In the genomic region with DNA sequence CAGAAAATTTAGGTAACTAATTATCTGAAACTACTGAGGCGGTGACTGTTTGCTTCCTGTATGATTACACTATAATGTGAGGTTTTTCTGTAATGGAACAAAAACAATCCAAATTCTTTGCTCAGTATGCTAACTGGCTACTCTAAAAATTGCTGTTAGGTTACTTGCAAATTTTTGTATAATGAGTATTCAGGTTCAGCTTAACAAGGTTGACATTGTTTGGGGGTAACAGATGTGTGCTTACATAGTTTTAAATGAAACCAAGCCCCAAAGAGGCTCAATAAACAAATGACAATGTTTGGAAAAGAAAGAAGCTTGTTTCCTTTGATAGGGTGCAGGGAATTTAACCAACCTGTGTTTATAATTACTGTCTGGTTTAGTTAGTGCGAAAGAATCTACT, we compare ENCODE assay signal across 24 cellular contexts.
A peak's percentile ranks its signal among the peaks of the same experiment; 100 is the strongest.
DNase-seq lines count a peak whose midpoint lies in the region; TF ChIP-seq lines count a peak whose summit lies in the region.
"Had no signal": no experiment of that assay in that cellular context is flagged by ENCODE, and none has a peak within 500 bp of the region (broad histone marks: within the 10 kb centered on the region; RNA-seq: fewer than 3 reads in every experiment).

No MANE protein-coding gene starts in this region.

- H3K27ac ChIP-seq in adrenal gland: no peak overlapping the region
- H3K27ac ChIP-seq: body of pancreas, dorsolateral prefrontal cortex, heart left ventricle, neural progenitor cell, SK-N-MC had no signal

- H3K27me3 Mint-ChIP-seq in osteocyte (ENCODE audit: unreplicated experiment): no peaks in the 10 kb centered on the region
- H3K27me3 Mint-ChIP-seq: type B pancreatic cell had no signal

- peak overlapping the region; percentile 32 for H3K27ac Mint-ChIP-seq in osteocyte (ENCODE audit: unreplicated experiment)
- H3K27ac Mint-ChIP-seq: neural progenitor cell; stimulated activated naive CD8-positive, alpha-beta T cell treated with anti-CD3 and anti-CD28 coated beads, Interleukin-15, Interleukin-2, amounts not matched to agents 100 ng/mL and 50 ng/mL, for 24 hours; type B pancreatic cell had no signal

- no peak overlapping the region for H3K4me3 ChIP-seq in epithelial cell of proximal tubule (ENCODE audit: low read depth, low read length)
- no peak overlapping the region for H3K4me3 ChIP-seq in adrenal gland
- H3K4me3 ChIP-seq: body of pancreas, dorsolateral prefrontal cortex, heart left ventricle, neural progenitor cell, SK-N-MC had no signal

- H3K36me3 Mint-ChIP-seq in osteocyte (ENCODE audit: unreplicated experiment): peaks cover 2% of the 10 kb centered on the region
- H3K36me3 Mint-ChIP-seq: neural progenitor cell, type B pancreatic cell had no signal

- TF ChIP-seq POLR2A in adrenal gland (IDR thresholded peaks at IDR 0.05): no peak

- DNase-seq in ELR (ENCODE audit: low read depth) (peak; percentile 53), NCI-H69 (lab: John Stamatoyannopoulos, UW) (peak; percentile 0), epithelial cell of proximal tubule (ENCODE audit: low read depth) (peak; percentile 16), osteocyte (ENCODE audit: extremely low spot score, unreplicated experiment) (no peak), NAMALWA (ENCODE audit: low spot score) (no peak), adrenal gland (no peak), GM10248 (ENCODE audit: extremely low spot score) (no peak)
- no peak for DNase-seq in activated T-cell treated with anti-CD3 and anti-CD28 coated beads, Interleukin-2, amount 50 U/mL, for 48 hours
- DNase-seq: activated CD4-positive, alpha-beta T cell treated with anti-CD3 and anti-CD28 coated beads for 48 hours; activated CD8-positive, alpha-beta memory T cell treated with anti-CD3 and anti-CD28 coated beads, Interleukin-2, amount 50 U/mL, for 48 hours; body of pancreas; dorsolateral prefrontal cortex; heart left ventricle; islet precursor cell; MM.1S; NCI-H2029; NCI-H510A; OCI-M1; retina; stimulated activated CD4-positive, alpha-beta T cell treated with anti-CD3 and anti-CD28 coated beads, Interleukin-15, amount 100 ng/mL, for 24 hours had no signal

- no peaks in the 10 kb centered on the region for H3K27me3 ChIP-seq in adrenal gland
- H3K27me3 ChIP-seq: body of pancreas, dorsolateral prefrontal cortex, heart left ventricle, neural progenitor cell had no signal

- no peak overlapping the region for H3K4me3 Mint-ChIP-seq in osteocyte (ENCODE audit: unreplicated experiment)
- H3K4me3 Mint-ChIP-seq: neural progenitor cell; stimulated activated naive CD8-positive, alpha-beta T cell treated with anti-CD3 and anti-CD28 coated beads, Interleukin-15, Interleukin-2, amounts not matched to agents 100 ng/mL and 50 ng/mL, for 24 hours; type B pancreatic cell had no signal

- H3K4me1 Mint-ChIP-seq in osteocyte (ENCODE audit: unreplicated experiment): peaks cover 40% of the 10 kb centered on the region

- H3K36me3 ChIP-seq in adrenal gland (replicated peaks in 1 of 2): no peaks in the 10 kb centered on the region
- H3K36me3 ChIP-seq: heart left ventricle, neural progenitor cell had no signal

- no peak for TF ChIP-seq CTCF in epithelial cell of proximal tubule (conservative IDR thresholded peaks at IDR 0.05; ENCODE audit: low read depth, low read length)
- no peak for TF ChIP-seq CTCF in osteocyte (IDR thresholded peaks at IDR 0.05)
- TF ChIP-seq CTCF in adrenal gland (IDR thresholded peaks at IDR 0.05): no peak
- no peak for TF ChIP-seq CTCF in GM10248 (IDR thresholded peaks at IDR 0.05; ENCODE audit: control extremely low read depth, extremely low read depth, low read depth, missing control alignments)

- no peaks in the 10 kb centered on the region for H3K4me1 ChIP-seq in adrenal gland (replicated peaks in 1 of 2)
- H3K4me1 ChIP-seq: body of pancreas, heart left ventricle, neural progenitor cell had no signal

- H3K9me3 Mint-ChIP-seq in osteocyte (ENCODE audit: unreplicated experiment): peaks cover 11% of the 10 kb centered on the region
- H3K9me3 Mint-ChIP-seq: neural progenitor cell; stimulated activated naive CD8-positive, alpha-beta T cell treated with anti-CD3 and anti-CD28 coated beads, Interleukin-15, Interleukin-2, amounts not matched to agents 100 ng/mL and 50 ng/mL, for 24 hours had no signal

- WGBS in adrenal gland, 4 donors: 95 to 98% (median 97%) methylated on average over 2 of the region's 2 CpGs

- POLR2A ChIA-PET in GM10248 (lab: Yijun Ruan, JAX): no interaction called here

- CTCF ChIA-PET in GM10248 (lab: Yijun Ruan, JAX): no interaction called here

- no peaks in the 10 kb centered on the region for H3K9me3 ChIP-seq in adrenal gland (replicated peaks in 1 of 3)
- H3K9me3 ChIP-seq: body of pancreas, heart left ventricle had no signal

- intact Hi-C loops in adrenal gland (cut with DNase I): no loop called here

Comparison
In these comparisons a context has a peak if more than half of its experiments do, and no peak if none do; other contexts are left out.
1. DNase-seq: peak in ELR (single experiment), NCI-H69 (single experiment) and epithelial cell of proximal tubule (single experiment); none in osteocyte (single experiment), NAMALWA (single experiment), adrenal gland (0 of 7), activated T-cell treated with anti-CD3 and anti-CD28 coated beads, Interleukin-2, amount 50 U/mL, for 48 hours (0 of 2) and GM10248 (single experiment).